Comparison of ENCODE assay signal across 1 cellular context in the genomic region with DNA sequence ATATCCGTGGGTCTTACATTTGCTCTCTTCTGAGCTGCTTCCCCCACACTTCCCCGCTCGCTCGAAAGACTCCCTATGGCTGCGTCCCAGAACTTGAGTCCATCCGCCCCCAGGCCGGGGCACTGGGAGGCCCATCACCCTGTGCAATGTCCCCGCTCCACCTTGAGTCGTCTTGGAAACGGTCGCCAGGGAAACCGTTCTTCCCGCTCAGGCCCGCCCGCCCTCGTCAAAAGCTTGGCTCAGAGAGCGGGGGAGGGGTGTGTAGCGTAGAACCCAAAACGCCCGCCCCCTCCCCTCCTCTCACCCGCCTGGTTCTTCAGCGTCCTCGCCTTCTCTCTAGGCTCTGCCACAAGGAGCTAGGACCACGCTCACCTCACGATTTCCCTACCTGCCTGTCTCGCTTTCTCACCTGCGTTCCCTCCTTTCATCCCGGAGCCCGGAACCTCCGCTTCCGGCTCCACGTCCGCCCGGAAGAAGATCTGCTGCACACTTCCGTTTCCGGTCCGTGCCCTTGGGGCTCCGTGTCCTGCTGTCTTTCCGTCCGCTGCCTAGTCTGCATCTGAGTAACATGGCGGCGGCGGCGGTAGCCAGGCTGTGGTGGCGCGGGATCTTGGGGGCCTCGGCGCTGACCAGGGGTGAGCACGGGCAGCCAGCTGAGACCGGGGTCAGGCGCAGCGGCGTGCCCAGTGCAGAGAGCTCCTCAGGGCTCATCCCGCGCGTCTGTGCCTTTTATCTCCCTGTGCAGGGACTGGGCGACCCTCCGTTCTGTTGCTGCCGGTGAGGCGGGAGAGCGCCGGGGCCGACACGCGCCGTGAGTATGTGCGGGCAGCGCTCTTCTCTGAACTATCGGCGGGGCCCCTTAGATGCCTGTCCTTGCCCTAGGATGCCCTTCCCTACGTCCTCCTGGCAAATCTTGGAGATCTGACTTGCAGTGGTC.
TF ChIP-seq lines count a peak whose summit lies in the region.

A gene (minus strand): TSS at position 447 of the 937 bp plus-strand sequence. CDS start 19 bp downstream, at position 428.
A gene (plus strand): TSS at position 551 of the 937 bp plus-strand sequence. CDS start 18 bp downstream, at position 569.

TF ChIP-seq in WTC11, 78 proteins besides CTCF, POLR2A, EP300 and RAD21 (continued from another document):
- TF ChIP-seq, protein P1, sequence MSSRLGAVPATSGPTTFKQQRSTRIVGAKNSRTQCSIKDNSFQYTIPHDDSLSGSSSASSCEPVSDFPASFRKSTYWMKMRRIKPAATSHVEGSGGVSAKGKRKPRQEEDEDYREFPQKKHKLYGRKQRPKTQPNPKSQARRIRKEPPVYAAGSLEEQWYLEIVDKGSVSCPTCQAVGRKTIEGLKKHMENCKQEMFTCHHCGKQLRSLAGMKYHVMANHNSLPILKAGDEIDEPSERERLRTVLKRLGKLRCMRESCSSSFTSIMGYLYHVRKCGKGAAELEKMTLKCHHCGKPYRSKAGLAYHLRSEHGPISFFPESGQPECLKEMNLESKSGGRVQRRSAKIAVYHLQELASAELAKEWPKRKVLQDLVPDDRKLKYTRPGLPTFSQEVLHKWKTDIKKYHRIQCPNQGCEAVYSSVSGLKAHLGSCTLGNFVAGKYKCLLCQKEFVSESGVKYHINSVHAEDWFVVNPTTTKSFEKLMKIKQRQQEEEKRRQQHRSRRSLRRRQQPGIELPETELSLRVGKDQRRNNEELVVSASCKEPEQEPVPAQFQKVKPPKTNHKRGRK (CRISPR knock-in tag; IDR thresholded peaks at IDR 0.05; ENCODE audit: borderline replicate concordance): no peak
- TF ChIP-seq ZNF416 (CRISPR knock-in tag; IDR thresholded peaks at IDR 0.05): no peak
- no peak for TF ChIP-seq MXD4 (CRISPR knock-in tag; IDR thresholded peaks at IDR 0.05; ENCODE audit: borderline replicate concordance)
- TF ChIP-seq IRF2 (CRISPR knock-in tag; IDR thresholded peaks at IDR 0.05; ENCODE audit: borderline replicate concordance, low read depth): no peak
- TF ChIP-seq NFYB (CRISPR knock-in tag; conservative IDR thresholded peaks at IDR 0.05; ENCODE audit: low read depth): no peak; the same call in 1 of the 2 replicates
- TF ChIP-seq MYBL2 (CRISPR knock-in tag; IDR thresholded peaks at IDR 0.05): peak; percentile 86; the same call in 1 of the 2 replicates
- TF ChIP-seq, protein P2, sequence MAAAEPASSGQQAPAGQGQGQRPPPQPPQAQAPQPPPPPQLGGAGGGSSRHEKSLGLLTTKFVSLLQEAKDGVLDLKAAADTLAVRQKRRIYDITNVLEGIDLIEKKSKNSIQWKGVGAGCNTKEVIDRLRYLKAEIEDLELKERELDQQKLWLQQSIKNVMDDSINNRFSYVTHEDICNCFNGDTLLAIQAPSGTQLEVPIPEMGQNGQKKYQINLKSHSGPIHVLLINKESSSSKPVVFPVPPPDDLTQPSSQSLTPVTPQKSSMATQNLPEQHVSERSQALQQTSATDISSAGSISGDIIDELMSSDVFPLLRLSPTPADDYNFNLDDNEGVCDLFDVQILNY (CRISPR knock-in tag; IDR thresholded peaks at IDR 0.05): peak; percentile 34; the same call in 1 of the 2 replicates
- TF ChIP-seq, protein P3, sequence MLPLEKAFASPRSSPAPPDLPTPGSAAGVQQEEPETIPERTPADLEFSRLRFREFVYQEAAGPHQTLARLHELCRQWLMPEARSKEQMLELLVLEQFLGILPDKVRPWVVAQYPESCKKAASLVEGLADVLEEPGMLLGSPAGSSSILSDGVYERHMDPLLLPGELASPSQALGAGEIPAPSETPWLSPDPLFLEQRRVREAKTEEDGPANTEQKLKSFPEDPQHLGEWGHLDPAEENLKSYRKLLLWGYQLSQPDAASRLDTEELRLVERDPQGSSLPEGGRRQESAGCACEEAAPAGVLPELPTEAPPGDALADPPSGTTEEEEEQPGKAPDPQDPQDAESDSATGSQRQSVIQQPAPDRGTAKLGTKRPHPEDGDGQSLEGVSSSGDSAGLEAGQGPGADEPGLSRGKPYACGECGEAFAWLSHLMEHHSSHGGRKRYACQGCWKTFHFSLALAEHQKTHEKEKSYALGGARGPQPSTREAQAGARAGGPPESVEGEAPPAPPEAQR (CRISPR knock-in tag; IDR thresholded peaks at IDR 0.05): no peak
- TF ChIP-seq NR1H2 (CRISPR knock-in tag; IDR thresholded peaks at IDR 0.05): peak; percentile 36; the same call in 1 of the 2 replicates
- no peak; the same call in 1 of the 2 replicates for TF ChIP-seq RELA (CRISPR knock-in tag; IDR thresholded peaks at IDR 0.05; ENCODE audit: borderline replicate concordance)
- TF ChIP-seq, protein P4, sequence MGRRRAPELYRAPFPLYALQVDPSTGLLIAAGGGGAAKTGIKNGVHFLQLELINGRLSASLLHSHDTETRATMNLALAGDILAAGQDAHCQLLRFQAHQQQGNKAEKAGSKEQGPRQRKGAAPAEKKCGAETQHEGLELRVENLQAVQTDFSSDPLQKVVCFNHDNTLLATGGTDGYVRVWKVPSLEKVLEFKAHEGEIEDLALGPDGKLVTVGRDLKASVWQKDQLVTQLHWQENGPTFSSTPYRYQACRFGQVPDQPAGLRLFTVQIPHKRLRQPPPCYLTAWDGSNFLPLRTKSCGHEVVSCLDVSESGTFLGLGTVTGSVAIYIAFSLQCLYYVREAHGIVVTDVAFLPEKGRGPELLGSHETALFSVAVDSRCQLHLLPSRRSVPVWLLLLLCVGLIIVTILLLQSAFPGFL (CRISPR knock-in tag; IDR thresholded peaks at IDR 0.05; ENCODE audit: borderline replicate concordance): no peak
